ENCODE assay signal across 8 cellular contexts in genomic region chr22:19432092-19432844, GRCh38. TPM values are rescaled to one million over a fixed set of nuclear protein-coding genes. Genes with fewer than 3 reads are reported as not detected.
DNase-seq lines count a peak whose midpoint lies in the region; ATAC-seq and TF ChIP-seq lines count a peak whose summit lies in the region.

MRPL40 (plus strand) TSS chr22:19432545; CDS start chr22:19432555, 10 bp downstream.

- peak; percentile 92 for ATAC-seq in RWPE2 (ENCODE audit: low read depth)

- H3K9me2 ChIP-seq in GM23248 (ENCODE audit: insufficient read depth) = no peaks in the 10 kb centered on the region

- H2AFZ ChIP-seq in GM23248 = peak within 1 kb of the TSS; percentile 77

- no peaks in the 10 kb centered on the region for H3K9me3 Mint-ChIP-seq in activated T-helper 2 cell treated with anti-CD3 and anti-CD28 coated beads, Interferon-gamma antibody, Interleukin-2, Interleukin-4, amounts not matched to agents 10 μg/mL and 5 μg/mL and 100 μg/mL, durations not matched to agents 14 hours and 24 hours and 36 hours
- H3K9me3 Mint-ChIP-seq in nephron = no peaks in the 10 kb centered on the region
- H3K9me3 Mint-ChIP-seq in stimulated activated naive CD8-positive, alpha-beta T cell treated with anti-CD3 and anti-CD28 coated beads, Interleukin-15, Interleukin-2, amounts not matched to agents 100 ng/mL and 50 ng/mL, for 24 hours = no peaks in the 10 kb centered on the region

- H3F3A ChIP-seq in GM23248 (ENCODE audit: insufficient read depth) = peaks cover 22% of the 10 kb centered on the region; the same call in 1 of the 2 replicates

- H3K9me3 ChIP-seq in GM23248 (ENCODE audit: low read depth) (no peaks in the 10 kb centered on the region), RWPE2 (ENCODE audit: severe bottlenecking) (no peaks in the 10 kb centered on the region)

- peak within 1 kb of the TSS; percentile 94 for H3K4me3 ChIP-seq in GM23248
- H3K4me3 ChIP-seq in RWPE2 (ENCODE audit: severe bottlenecking) = peak within 1 kb of the TSS; percentile 66

- H3K9ac ChIP-seq in GM23248 = peak within 1 kb of the TSS; percentile 99

- intact Hi-C loops in activated T-helper 2 cell treated with anti-CD3 and anti-CD28 coated beads, Interferon-gamma antibody, Interleukin-2, Interleukin-4, amounts not matched to agents 10 μg/mL and 5 μg/mL and 100 μg/mL, durations not matched to agents 14 hours and 24 hours and 36 hours (cut with micrococcal nuclease) = loop anchor here (1.0 to 5.0 kb wide), 3 partner anchors 15 to 140 kb away; partner anchors contain the start of genes C22orf39, CDC45, CLTCL1 and UFD1

- no peaks in the 10 kb centered on the region for H3K27me3 Mint-ChIP-seq in activated T-helper 2 cell treated with anti-CD3 and anti-CD28 coated beads, Interferon-gamma antibody, Interleukin-2, Interleukin-4, amounts not matched to agents 10 μg/mL and 5 μg/mL and 100 μg/mL, durations not matched to agents 14 hours and 24 hours and 36 hours (ENCODE audit: low read depth)
- no peaks in the 10 kb centered on the region for H3K27me3 Mint-ChIP-seq in nephron (ENCODE audit: low read depth)
- no peaks in the 10 kb centered on the region for H3K27me3 Mint-ChIP-seq in stimulated activated naive CD8-positive, alpha-beta T cell treated with anti-CD3 and anti-CD28 coated beads, Interleukin-15, Interleukin-2, amounts not matched to agents 100 ng/mL and 50 ng/mL, for 24 hours

- H3K4me1 ChIP-seq in GM23248 (ENCODE audit: insufficient read depth) (peaks cover 25% of the 10 kb centered on the region), RWPE2 (ENCODE audit: insufficient read depth, poor library complexity, severe bottlenecking) (peaks cover 9% of the 10 kb centered on the region)

- H3K27ac ChIP-seq in GM23248 (peak within 1 kb of the TSS; percentile 99), RWPE2 (ENCODE audit: poor library complexity, severe bottlenecking) (peak within 1 kb of the TSS; percentile 81)

- peaks cover 54% of the 10 kb centered on the region for H3K36me3 Mint-ChIP-seq in activated T-helper 2 cell treated with anti-CD3 and anti-CD28 coated beads, Interferon-gamma antibody, Interleukin-2, Interleukin-4, amounts not matched to agents 10 μg/mL and 5 μg/mL and 100 μg/mL, durations not matched to agents 14 hours and 24 hours and 36 hours (ENCODE audit: low read depth)
- peaks cover 12% of the 10 kb centered on the region for H3K36me3 Mint-ChIP-seq in nephron (ENCODE audit: low read depth)
- H3K36me3 Mint-ChIP-seq in stimulated activated naive CD8-positive, alpha-beta T cell treated with anti-CD3 and anti-CD28 coated beads, Interleukin-15, Interleukin-2, amounts not matched to agents 100 ng/mL and 50 ng/mL, for 24 hours (ENCODE audit: low read depth) = peaks cover 36% of the 10 kb centered on the region

- DNase-seq in EH (ENCODE audit: low read depth) (peak; percentile 93), GM23248 (peak; percentile 97), Kasumi-1 (lab: John Stamatoyannopoulos, UW) (peak; percentile 88 to 92), RWPE2 (ENCODE audit: low spot score) (peak; percentile 93), fibroblast of peridontal ligament (ENCODE audit: extremely low read depth) (peak; percentile 89)
- peak; percentile 86 for DNase-seq in activated T-helper 2 cell treated with anti-CD3 and anti-CD28 coated beads, Interferon-gamma antibody, Interleukin-2, Interleukin-4, amounts not matched to agents 10 μg/mL and 5 μg/mL and 100 μg/mL, durations not matched to agents 14 hours and 24 hours and 36 hours (ENCODE audit: low spot score)

- no peaks in the 10 kb centered on the region for H4K20me1 ChIP-seq in GM23248 (ENCODE audit: insufficient read depth)

- H3K27me3 ChIP-seq in GM23248 (replicated peaks; ENCODE audit: insufficient read depth) = no peaks in the 10 kb centered on the region
- H3K27me3 ChIP-seq in RWPE2 (ENCODE audit: insufficient read depth, poor library complexity, severe bottlenecking) = no peaks in the 10 kb centered on the region

- in situ Hi-C loops in GM23248 (cut with MboI) = no loop called here

- H3K4me1 Mint-ChIP-seq in activated T-helper 2 cell treated with anti-CD3 and anti-CD28 coated beads, Interferon-gamma antibody, Interleukin-2, Interleukin-4, amounts not matched to agents 10 μg/mL and 5 μg/mL and 100 μg/mL, durations not matched to agents 14 hours and 24 hours and 36 hours (ENCODE audit: low read depth) = peaks cover 35% of the 10 kb centered on the region
- H3K4me1 Mint-ChIP-seq in nephron = peaks cover 21% of the 10 kb centered on the region
- peaks cover 47% of the 10 kb centered on the region for H3K4me1 Mint-ChIP-seq in stimulated activated naive CD8-positive, alpha-beta T cell treated with anti-CD3 and anti-CD28 coated beads, Interleukin-15, Interleukin-2, amounts not matched to agents 100 ng/mL and 50 ng/mL, for 24 hours (ENCODE audit: low read depth)

- H3K4me3 Mint-ChIP-seq in activated T-helper 2 cell treated with anti-CD3 and anti-CD28 coated beads, Interferon-gamma antibody, Interleukin-2, Interleukin-4, amounts not matched to agents 10 μg/mL and 5 μg/mL and 100 μg/mL, durations not matched to agents 14 hours and 24 hours and 36 hours (ENCODE audit: low read depth) = peak within 1 kb of the TSS; percentile 89
- H3K4me3 Mint-ChIP-seq in nephron = peak within 1 kb of the TSS; percentile 94 to 97 (median 95)
- H3K4me3 Mint-ChIP-seq in stimulated activated naive CD8-positive, alpha-beta T cell treated with anti-CD3 and anti-CD28 coated beads, Interleukin-15, Interleukin-2, amounts not matched to agents 100 ng/mL and 50 ng/mL, for 24 hours = peak within 1 kb of the TSS; percentile 86

- H3K27ac Mint-ChIP-seq in activated T-helper 2 cell treated with anti-CD3 and anti-CD28 coated beads, Interferon-gamma antibody, Interleukin-2, Interleukin-4, amounts not matched to agents 10 μg/mL and 5 μg/mL and 100 μg/mL, durations not matched to agents 14 hours and 24 hours and 36 hours = peak within 1 kb of the TSS; percentile 92
- H3K27ac Mint-ChIP-seq in nephron = peak within 1 kb of the TSS; percentile 90 to 97 (median 95)
- H3K27ac Mint-ChIP-seq in stimulated activated naive CD8-positive, alpha-beta T cell treated with anti-CD3 and anti-CD28 coated beads, Interleukin-15, Interleukin-2, amounts not matched to agents 100 ng/mL and 50 ng/mL, for 24 hours = peak within 1 kb of the TSS; percentile 94

- TF ChIP-seq CTCF in RWPE2 (IDR thresholded peaks at IDR 0.05; ENCODE audit: poor library complexity, severe bottlenecking) = no peak
- TF ChIP-seq CTCF in nephron (IDR thresholded peaks at IDR 0.05; ENCODE audit: unreplicated experiment in 3 of 3) = no peak

- H3K79me2 ChIP-seq in GM23248 (ENCODE audit: insufficient read depth) = peaks cover 62% of the 10 kb centered on the region

- WGBS in GM23248 (ENCODE audit: low coverage in 1 of 2, low lambda C conversion rate in 2 of 2, missing lambda C conversion rate in 2 of 2), 2 experiments = 0 to 1% methylated on average over 61 to 64 of the region's 78 CpGs

- H3K4me2 ChIP-seq in GM23248 (ENCODE audit: unreplicated experiment) = peak within 1 kb of the TSS; percentile 95

- H3K36me3 ChIP-seq in GM23248 (ENCODE audit: low read depth) (no peaks in the 10 kb centered on the region; the same call in 1 of the 2 replicates), RWPE2 (ENCODE audit: low read depth) (peaks cover 37% of the 10 kb centered on the region)

RNA-seq across cellular contexts. Expression of gene MRPL40, which starts in this region (rescaled TPM):
- total RNA-seq in GM23248 (2014; rRNA removed; shearing (Covaris generic)) = 27.3 and 37.6 TPM in 2 replicates
- 80.8 and 81.9 TPM in 2 replicates for polyA plus RNA-seq in GM23248 (2016; fragmentation: Nextera tagmentation; extraction: Ambion mirVana)
- total RNA-seq in activated T-helper 2 cell treated with anti-CD3 and anti-CD28 coated beads, Interferon-gamma antibody, Interleukin-2, Interleukin-4, amounts not matched to agents 10 μg/mL and 5 μg/mL and 100 μg/mL, durations not matched to agents 14 hours and 24 hours and 36 hours = 32.2 and 34.8 TPM in 2 replicates

Comparison
In these comparisons a context has a peak if more than half of its experiments do, and no peak if none do; other contexts are left out.
1. Peak in every context shown above with its lines: DNase-seq, ATAC-seq, H3K4me3 ChIP-seq and H3K27ac ChIP-seq.